ENCODE assay signal across 23 cellular contexts in genomic region chr10:69628876-69629275, GRCh38. TPM values are rescaled to one million over a fixed set of nuclear protein-coding genes. Genes with fewer than 3 reads are reported as not detected.
DNase-seq lines count a peak whose midpoint lies in the region; ATAC-seq and TF ChIP-seq lines count a peak whose summit lies in the region.
"Had no signal": no experiment of that assay in that cellular context is flagged by ENCODE, and none has a peak within 500 bp of the region (broad histone marks: within the 10 kb centered on the region; RNA-seq: fewer than 3 reads in every experiment).

No MANE protein-coding gene starts in this region.

- H3K9me2 ChIP-seq in GM23338 (ENCODE audit: insufficient read depth) = no peaks in the 10 kb centered on the region
- no peaks in the 10 kb centered on the region for H3K9me2 ChIP-seq in PC-9 (ENCODE audit: insufficient read depth)

- POLR2A ChIA-PET in PC-9 (lab: Charles Lee; ENCODE audit: unreplicated experiment) = no interaction called here

- no peak for TF ChIP-seq EP300 in ovary (IDR thresholded peaks at IDR 0.05)

- 38 to 50% (median 45%) methylated on average over 6 of the region's 6 CpGs for WGBS in ovary, 3 donors

- peak overlapping the region; percentile 23 for H3K4me3 Mint-ChIP-seq in activated T-cell treated with anti-CD3 and anti-CD28 coated beads, Interleukin-2, amount 50 U/mL, for 24 hours
- H3K4me3 Mint-ChIP-seq in GM23338 (0 out of 3 replicates have a peak overlapping the region, but pooled peaks have one; percentile 72), brain (peak overlapping the region; percentile 77 to 84 (median 82))
- H3K4me3 Mint-ChIP-seq: HFFc6 had no signal

- no peak overlapping the region for H3K27ac Mint-ChIP-seq in activated T-cell treated with anti-CD3 and anti-CD28 coated beads, Interleukin-2, amount 50 U/mL, for 24 hours
- H3K27ac Mint-ChIP-seq in GM23338 = no peak overlapping the region
- peak overlapping the region in 2 of 5 experiments; percentile 56 to 76 for H3K27ac Mint-ChIP-seq in brain
- H3K27ac Mint-ChIP-seq: HFFc6, IgD-negative memory B cell had no signal

- no peak overlapping the region for H2AFZ ChIP-seq in GM23338
- no peak overlapping the region for H2AFZ ChIP-seq in osteoblast (ENCODE audit: low read length)
- H2AFZ ChIP-seq in PC-9 = no peak overlapping the region

- no peaks in the 10 kb centered on the region for H3K36me3 ChIP-seq in GM23338 (ENCODE audit: insufficient read depth)
- no peaks in the 10 kb centered on the region for H3K36me3 ChIP-seq in osteoblast (ENCODE audit: insufficient read depth, low read length)
- H3K36me3 ChIP-seq in PC-9 (ENCODE audit: low read depth) = no peaks in the 10 kb centered on the region
- H3K36me3 ChIP-seq in ovary = no peaks in the 10 kb centered on the region
- H3K36me3 ChIP-seq: spleen, suprapubic skin had no signal

- no peak for TF ChIP-seq POLR2A in ovary (IDR thresholded peaks at IDR 0.05)

- H3K4me1 ChIP-seq in GM23338 (ENCODE audit: insufficient read depth) (peaks cover 11% of the 10 kb centered on the region; the same call in 1 of the 2 replicates), osteoblast (ENCODE audit: insufficient read depth, low read length) (no peaks in the 10 kb centered on the region), PC-9 (replicated peaks; ENCODE audit: insufficient read depth) (peaks cover 8% of the 10 kb centered on the region; the same call in 1 of the 2 replicates), ovary (ENCODE audit: insufficient read depth) (peaks cover 1% of the 10 kb centered on the region)

- TF ChIP-seq CTCF in GM23338 (conservative IDR thresholded peaks at IDR 0.05; ENCODE audit: low read depth in 2 of 2) = no peak
- TF ChIP-seq CTCF in brain (conservative IDR thresholded peaks at IDR 0.05) = no peak
- no peak for TF ChIP-seq CTCF in osteoblast (IDR thresholded peaks at IDR 0.05; ENCODE audit: extremely low read depth, low read depth, low read length)
- TF ChIP-seq CTCF in PC-9 (conservative IDR thresholded peaks at IDR 0.05) = no peak
- no peak for TF ChIP-seq CTCF in ovary (IDR thresholded peaks at IDR 0.05)

- no peak for ATAC-seq in GM23338

- H3K9me3 Mint-ChIP-seq in activated T-cell treated with anti-CD3 and anti-CD28 coated beads, Interleukin-2, amount 50 U/mL, for 24 hours = peaks cover 8% of the 10 kb centered on the region
- H3K9me3 Mint-ChIP-seq in GM23338 = peaks cover 2% of the 10 kb centered on the region
- peaks cover 2 to 10% (median 5%) of the 10 kb centered on the region in 5 experiments for H3K9me3 Mint-ChIP-seq in brain

- H3K27me3 ChIP-seq in GM23338 (ENCODE audit: insufficient read depth) (peaks cover 26% of the 10 kb centered on the region), osteoblast (ENCODE audit: insufficient read depth, low read length) (peaks cover 27% of the 10 kb centered on the region), PC-9 (ENCODE audit: insufficient read depth, low read depth) (peaks cover 5% of the 10 kb centered on the region), ovary (no peaks in the 10 kb centered on the region)

- no TSS peak for BruUV-seq in PC-9 (replicated peaks; lab: Mats Ljungman, UMichigan)

- H3K27me3 Mint-ChIP-seq in activated T-cell treated with anti-CD3 and anti-CD28 coated beads, Interleukin-2, amount 50 U/mL, for 24 hours = no peaks in the 10 kb centered on the region
- H3K27me3 Mint-ChIP-seq in GM23338 (ENCODE audit: insufficient read depth, low read depth, poor library complexity) (peaks cover 10% of the 10 kb centered on the region), brain (peaks cover 30% of the 10 kb centered on the region)

- CTCF ChIA-PET in PC-9 (lab: Charles Lee) = interaction anchor here (0.8 to 1.0 kb wide), 4 partner anchors 10 to 222 kb away, joined by 3 to 12 read pairs (median 3); no protein-coding TSS in a partner anchor

- peaks cover 2% of the 10 kb centered on the region for H3K9me3 ChIP-seq in osteoblast (ENCODE audit: low read depth, low read length)
- peaks cover 9% of the 10 kb centered on the region for H3K9me3 ChIP-seq in PC-9 (ENCODE audit: insufficient read depth, low read depth)
- no peaks in the 10 kb centered on the region for H3K9me3 ChIP-seq in ovary
- H3K9me3 ChIP-seq: suprapubic skin had no signal

- H3K79me2 ChIP-seq in GM23338 (replicated peaks; ENCODE audit: insufficient read depth) (no peaks in the 10 kb centered on the region; the same call in 1 of the 2 replicates), osteoblast (ENCODE audit: insufficient read depth, low read length) (no peaks in the 10 kb centered on the region), PC-9 (ENCODE audit: low read depth) (no peaks in the 10 kb centered on the region)

- no peaks in the 10 kb centered on the region for H4K20me1 ChIP-seq in GM23338 (replicated peaks; ENCODE audit: insufficient read depth)
- no peaks in the 10 kb centered on the region for H4K20me1 ChIP-seq in osteoblast (ENCODE audit: insufficient read depth, low read length)
- H4K20me1 ChIP-seq in PC-9 (ENCODE audit: insufficient read depth) = no peaks in the 10 kb centered on the region

- H3K4me2 ChIP-seq in GM23338 = no peak overlapping the region
- no peak overlapping the region for H3K4me2 ChIP-seq in osteoblast (ENCODE audit: insufficient read depth, low read length)
- no peak overlapping the region for H3K4me2 ChIP-seq in PC-9

- H3F3A ChIP-seq in GM23338 (replicated peaks; ENCODE audit: low read depth) (no peaks in the 10 kb centered on the region), PC-9 (ENCODE audit: insufficient read depth, low read depth) (no peaks in the 10 kb centered on the region)

- no peak overlapping the region for H3K27ac ChIP-seq in GM23338 (ENCODE audit: low read depth)
- no peak overlapping the region for H3K27ac ChIP-seq in osteoblast (ENCODE audit: low read depth, low read length)
- no peak overlapping the region for H3K27ac ChIP-seq in PC-9
- H3K27ac ChIP-seq in ovary = no peak overlapping the region
- H3K27ac ChIP-seq: epithelial cell of prostate, suprapubic skin had no signal

- intact Hi-C loops in PC-9 (cut with micrococcal nuclease; ENCODE audit: unreplicated experiment) (no loop called here), ovary (cut with DNase I) (no loop called here)

- DNase-seq in activated T-cell treated with anti-CD3 and anti-CD28 coated beads, Interleukin-2, amount 50 U/mL, for 24 hours = no peak
- no peak for DNase-seq in activated T-cell treated with anti-CD3 and anti-CD28 coated beads, Interleukin-2, amount 50 U/mL, for 48 hours
- DNase-seq in GM23338 (ENCODE audit: low spot score) (no peak), osteoblast (ENCODE audit: insufficient read length, low spot score, missing footprints) (peak; percentile 42), PC-9 (no peak), ovary (no peak)
- DNase-seq: activated CD4-positive, alpha-beta T cell treated with anti-CD3 and anti-CD28 coated beads, Interleukin-2, amount 50 U/mL, for 4 hours; COR-L47; dermis blood vessel endothelial cell; EL; foreskin fibroblast; HFFc6; hippocampal formation; mammary epithelial cell; NCI-H146; NCI-H226; spleen had no signal

- H3K4me1 Mint-ChIP-seq in activated T-cell treated with anti-CD3 and anti-CD28 coated beads, Interleukin-2, amount 50 U/mL, for 24 hours (ENCODE audit: low read depth) = peaks cover 22% of the 10 kb centered on the region
- H3K4me1 Mint-ChIP-seq in GM23338 = peaks cover 6% of the 10 kb centered on the region
- H3K4me1 Mint-ChIP-seq in brain = peaks cover 22% of the 10 kb centered on the region

- peaks cover 17% of the 10 kb centered on the region for H3K36me3 Mint-ChIP-seq in activated T-cell treated with anti-CD3 and anti-CD28 coated beads, Interleukin-2, amount 50 U/mL, for 24 hours (ENCODE audit: low read depth)
- H3K36me3 Mint-ChIP-seq in GM23338 (ENCODE audit: low read depth) = peaks cover 18% of the 10 kb centered on the region
- H3K36me3 Mint-ChIP-seq in brain = peaks cover 14% of the 10 kb centered on the region

- H3K4me3 ChIP-seq in GM23338 (no peak overlapping the region), osteoblast (ENCODE audit: insufficient read depth, low read length) (no peak overlapping the region), PC-9 (no peak overlapping the region), ovary (no peak overlapping the region)

TF ChIP-seq in GM23338, 12 proteins besides CTCF, POLR2A, EP300 and RAD21:
- no peak for TF ChIP-seq CREB1 (CRISPR knock-in tag; IDR thresholded peaks at IDR 0.05; ENCODE audit: low read depth)
TF ChIP-seq in GM23338: peak in this region for 0.

RNA-seq across cellular contexts. Expression of gene FAM241B, which starts 1.2 kb away (rescaled TPM):
- total RNA-seq in GM23338 (2014; rRNA removed; shearing (Covaris generic)) = 6.7 and 8.7 TPM in 2 replicates
- polyA plus RNA-seq in GM23338 (2016; fragmentation: Nextera tagmentation; extraction: Ambion mirVana) (28.3 and 30.6 TPM in 2 replicates), brain (ENCODE audit: insufficient read depth, low read depth, low replicate concordance) (33.9 TPM), ovary (1 to 10 TPM; 1.2 to 3.0 TPM)
- total RNA-seq in osteoblast (0.36 TPM in 1 of 2 replicates, not detected in the other), PC-9 (2021) (10.7 and 13.0 TPM in 2 replicates), ovary (1 to 10 TPM; 1.4 to 3.1 (median 2.0) TPM)
- total RNA-seq: dermis blood vessel endothelial cell had no signal

RNA-seq across cellular contexts. Expression of gene NEUROG3, which starts 55.7 kb away (rescaled TPM):
- total RNA-seq in GM23338 (2014; rRNA removed; shearing (Covaris generic)) = 0.16 TPM in 1 of 2 replicates, not detected in the other
- polyA plus RNA-seq in GM23338 (2016; fragmentation: Nextera tagmentation; extraction: Ambion mirVana) (0.31 TPM in 1 of 2 replicates, not detected in the other), brain (ENCODE audit: insufficient read depth, low read depth, low replicate concordance) (not detected), ovary (not detected)
- total RNA-seq in osteoblast (not detected in 2 replicates), PC-9 (2021) (not detected in 2 replicates), ovary (not detected)
- total RNA-seq: dermis blood vessel endothelial cell, HFFc6, mammary epithelial cell, MCF 10A, spleen, suprapubic skin had no signal
- polyA plus RNA-seq: IgD-negative memory B cell, keratinocyte, mammary epithelial cell had no signal

Comparison
In these comparisons a context has a peak if more than half of its experiments do, and no peak if none do; other contexts are left out.
1. H3K4me3 Mint-ChIP-seq: peak in every context shown above with its lines; median percentile 82 in brain; 72 in GM23338; 23 in activated T-cell treated with anti-CD3 and anti-CD28 coated beads, Interleukin-2, amount 50 U/mL, for 24 hours.